In the genomic region with DNA sequence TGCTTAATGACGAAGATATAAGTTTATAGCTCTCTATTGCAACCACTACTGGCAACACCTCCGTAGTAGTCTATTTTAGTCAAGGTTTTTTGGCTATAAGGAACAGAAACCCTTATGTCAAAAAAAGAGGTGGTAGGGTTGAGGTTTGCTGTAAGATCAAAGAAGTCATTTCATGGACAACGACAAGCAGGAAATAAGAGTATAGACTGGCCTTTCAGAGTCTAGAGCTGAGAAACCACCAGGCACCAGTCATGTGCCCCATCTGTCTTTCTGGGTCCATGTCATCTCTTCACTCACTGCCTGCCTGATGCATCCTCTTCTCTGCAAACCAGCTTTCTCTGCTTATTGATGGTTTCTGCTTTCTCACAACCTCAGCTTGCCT, we compare ENCODE assay signal across 8 cellular contexts. TPM values are rescaled to one million over a fixed set of nuclear protein-coding genes. Genes with fewer than 3 reads are reported as not detected.
A peak's percentile ranks its signal among the peaks of the same experiment; 100 is the strongest.
DNase-seq lines count a peak whose midpoint lies in the region; ATAC-seq and TF ChIP-seq lines count a peak whose summit lies in the region.

No MANE protein-coding gene starts in this region.

- H3K27ac ChIP-seq in tibial artery: no peak overlapping the region
- H3K27ac ChIP-seq in mammary epithelial cell (ENCODE audit: insufficient read depth, low read depth, low read length): no peak overlapping the region
- H3K27ac ChIP-seq in neuronal stem cell (replicated peaks; ENCODE audit: low read length): no peak overlapping the region

- no peak overlapping the region for H3K4me3 ChIP-seq in tibial artery
- H3K4me3 ChIP-seq in Caco-2 (ENCODE audit: low read depth, low read length): no peak overlapping the region
- H3K4me3 ChIP-seq in mammary epithelial cell (replicated peaks in 1 of 3; ENCODE audit: insufficient read depth in 1 of 3, low read depth in 2 of 3, low read length in 3 of 3): no peak overlapping the region
- no peak overlapping the region for H3K4me3 ChIP-seq in neuronal stem cell (ENCODE audit: low read length in 2 of 2)

- H3K27ac Mint-ChIP-seq in Caco-2 (ENCODE audit: unreplicated experiment): no peak overlapping the region

- intact Hi-C loops in tibial artery (cut with DNase I; ENCODE audit: low total_unique reads) (no loop called here), Caco-2 (cut with micrococcal nuclease; ENCODE audit: unreplicated experiment) (no loop called here), mammary epithelial cell (cut with micrococcal nuclease) (loop anchor here (10.0 kb wide), 1 partner anchor 61 kb away; no protein-coding TSS in a partner anchor)

- H3K36me3 ChIP-seq in tibial artery (no peaks in the 10 kb centered on the region), Caco-2 (ENCODE audit: control insufficient read depth, insufficient read depth, low read length) (no peaks in the 10 kb centered on the region), mammary epithelial cell (ENCODE audit: insufficient read depth, low read length) (no peaks in the 10 kb centered on the region), neuronal stem cell (replicated peaks in 1 of 2; ENCODE audit: control insufficient read depth in 2 of 2, insufficient read depth in 2 of 2, low read length in 2 of 2) (no peaks in the 10 kb centered on the region)

- no peak overlapping the region for H2BK12ac ChIP-seq in neuronal stem cell (ENCODE audit: low read length)

- TF ChIP-seq CTCF in tibial artery (IDR thresholded peaks at IDR 0.05): no peak
- no peak for TF ChIP-seq CTCF in Caco-2 (IDR thresholded peaks at IDR 0.05; ENCODE audit: insufficient read depth in 1 of 2, low read depth in 1 of 2, low read length in 1 of 2, severe bottlenecking in 1 of 2, unreplicated experiment in 1 of 2)
- no peak for TF ChIP-seq CTCF in mammary epithelial cell (conservative IDR thresholded peaks at IDR 0.05 in 1 of 2, IDR thresholded peaks at IDR 0.05 in 1 of 2; ENCODE audit: extremely low read depth in 1 of 2, insufficient read depth in 1 of 2, low read depth in 1 of 2, low read length in 2 of 2)

- no peaks in the 10 kb centered on the region for H3K9me3 Mint-ChIP-seq in Caco-2 (ENCODE audit: unreplicated experiment)

- H3K4me1 ChIP-seq in tibial artery (peaks cover 5 to 29% (median 15%) of the 10 kb centered on the region in 4 donors), Caco-2 (0 out of 2 replicates have a peak, but pooled peaks cover 4% of the 10 kb centered on the region), mammary epithelial cell (ENCODE audit: insufficient read depth, low read length) (peaks cover 29% of the 10 kb centered on the region), neuronal stem cell (ENCODE audit: control insufficient read depth in 2 of 2, insufficient read depth in 1 of 2, low read depth in 1 of 2, low read length in 2 of 2) (no peaks in the 10 kb centered on the region)

- CTCF ChIA-PET in Caco-2 (lab: Charles Lee) (no interaction called here), mammary epithelial cell (lab: Charles Lee; ENCODE audit: low non-redundant PET) (no interaction called here)

- H4K8ac ChIP-seq in neuronal stem cell (ENCODE audit: low read depth, low read length): no peak overlapping the region

- no peaks in the 10 kb centered on the region for H3K79me2 ChIP-seq in mammary epithelial cell (ENCODE audit: insufficient read depth, low read length)

- H2AK5ac ChIP-seq in neuronal stem cell (ENCODE audit: low read depth, low read length): no peak overlapping the region

- 100% methylated on average over 3 of the region's 3 CpGs for WGBS in mammary epithelial cell (ENCODE audit: low coverage, missing lambda C conversion rate)
- no CpG with 5 or more reads among the region's 3 CpGs for WGBS in neuronal stem cell (ENCODE audit: extremely low coverage in 2 of 2, insufficient read length in 2 of 2, insufficient replicate concordance in 1 of 2), 2 donors

- POLR2A ChIA-PET in Caco-2 (lab: Charles Lee): no interaction called here

- H3K79me1 ChIP-seq in neuronal stem cell (ENCODE audit: low read depth, low read length): no peaks in the 10 kb centered on the region

- in situ Hi-C loops in mammary epithelial cell (cut with MboI; ENCODE audit: low sequenced_read_pairs in 2 of 2): no loop called here

- H2AFZ ChIP-seq in mammary epithelial cell (ENCODE audit: low read depth, low read length) (no peak overlapping the region), neuronal stem cell (ENCODE audit: low read length) (no peak overlapping the region)

- H3K27me3 ChIP-seq in tibial artery (no peaks in the 10 kb centered on the region), Caco-2 (replicated peaks; ENCODE audit: control insufficient read depth, insufficient read depth, low read length) (no peaks in the 10 kb centered on the region), mammary epithelial cell (ENCODE audit: insufficient read depth, low read length) (no peaks in the 10 kb centered on the region), neuronal stem cell (ENCODE audit: control insufficient read depth in 3 of 3, insufficient read depth in 3 of 3, low read depth in 1 of 3, low read length in 3 of 3) (no peaks in the 10 kb centered on the region)

- H3K9me3 ChIP-seq in tibial artery (no peaks in the 10 kb centered on the region), Caco-2 (no peaks in the 10 kb centered on the region), mammary epithelial cell (replicated peaks; ENCODE audit: insufficient read depth, low read length) (no peaks in the 10 kb centered on the region), neuronal stem cell (replicated peaks in 1 of 2; ENCODE audit: control insufficient read depth in 2 of 2, insufficient read depth in 1 of 2, low read depth in 1 of 2, low read length in 2 of 2) (peaks cover 0 to 4% of the 10 kb centered on the region in 2 donors)

- H3K9ac ChIP-seq in mammary epithelial cell (ENCODE audit: insufficient read depth, low read length) (no peak overlapping the region), neuronal stem cell (ENCODE audit: low read depth, low read length, poor library complexity) (no peak overlapping the region)

- peak; percentile 90 for ATAC-seq in GM18498 (IDR thresholded peaks at IDR 0.05; ENCODE audit: unreplicated experiment)
- peak; percentile 95 for ATAC-seq in GM21423 (IDR thresholded peaks at IDR 0.05; ENCODE audit: unreplicated experiment)
- ATAC-seq in HG03521 (IDR thresholded peaks at IDR 0.05; ENCODE audit: unreplicated experiment): peak; percentile 86

- no peak overlapping the region for H3K4ac ChIP-seq in neuronal stem cell (ENCODE audit: low read length)

- no peak overlapping the region for H3K14ac ChIP-seq in neuronal stem cell (ENCODE audit: low read length)

- no peak overlapping the region for H3K18ac ChIP-seq in neuronal stem cell (ENCODE audit: low read length)

- H4K20me1 ChIP-seq in mammary epithelial cell (ENCODE audit: insufficient read depth, low read length): no peaks in the 10 kb centered on the region

- no peak overlapping the region for H3K23ac ChIP-seq in neuronal stem cell (ENCODE audit: low read depth, low read length, poor library complexity)

- no TSS peak for BruUV-seq in Caco-2 (replicated peaks; lab: Mats Ljungman, UMichigan)
- BruUV-seq in mammary epithelial cell (replicated peaks; lab: Mats Ljungman, UMichigan): no TSS peak

- no peak overlapping the region for H3K4me3 Mint-ChIP-seq in Caco-2 (ENCODE audit: unreplicated experiment)

- H3K36me3 Mint-ChIP-seq in Caco-2 (ENCODE audit: insufficient read depth, unreplicated experiment): no peaks in the 10 kb centered on the region

- peak; percentile 28 for DNase-seq in effector CD4-positive, alpha-beta T cell
- DNase-seq in tibial artery (no peak), Caco-2 (no peak), mammary epithelial cell (no peak), neuronal stem cell (ENCODE audit: low spot score) (no peak)

- peaks cover 12% of the 10 kb centered on the region for H3K4me1 Mint-ChIP-seq in Caco-2 (ENCODE audit: low read depth, unreplicated experiment)

- H2BK15ac ChIP-seq in neuronal stem cell (ENCODE audit: low read length): no peak overlapping the region

- no peaks in the 10 kb centered on the region for H3K27me3 Mint-ChIP-seq in Caco-2 (ENCODE audit: insufficient read depth, unreplicated experiment)

- no peak overlapping the region for H4K91ac ChIP-seq in neuronal stem cell (ENCODE audit: low read depth, low read length, poor library complexity)

- no peak overlapping the region for H2BK5ac ChIP-seq in neuronal stem cell (ENCODE audit: low read length)

- no peak overlapping the region for H2BK120ac ChIP-seq in neuronal stem cell (ENCODE audit: low read depth, low read length)

- H3K4me2 ChIP-seq in mammary epithelial cell (ENCODE audit: insufficient read depth, low read depth, low read length) (no peak overlapping the region), neuronal stem cell (ENCODE audit: insufficient read depth, low read length, poor library complexity, severe bottlenecking) (no peak overlapping the region)

- dilution Hi-C loops in mammary epithelial cell (cut with HindIII; ENCODE audit: low sequenced_read_pairs): loop anchor here (25.0 kb wide), 1 partner anchor 139 kb away; no protein-coding TSS in a partner anchor

RNA-seq across cellular contexts. Expression of gene THBS1, which starts 42.7 kb away (rescaled TPM):
- total RNA-seq in Caco-2 (2022) (288 and 342 TPM in 2 replicates), mammary epithelial cell (over 10,000 TPM in 1 of 2 donors, 1,000 to 10,000 TPM in 1; 3,517 to 11,760 TPM)
- 909 TPM for polyA plus RNA-seq in mammary epithelial cell
- 7,367 TPM for polyA minus RNA-seq in mammary epithelial cell
- 3.1 TPM for polyA plus RNA-seq in neuronal stem cell (2013, experiment 1 of 2)
- 3.8 TPM for polyA plus RNA-seq in neuronal stem cell (2013, experiment 2 of 2)

Comparison
In these comparisons a context has a peak if more than half of its experiments do, and no peak if none do; other contexts are left out.
1. RNA of gene THBS1, which starts 42.7 kb away (total RNA-seq): 3,517 to 11,760 TPM in mammary epithelial cell; 288 to 342 TPM in Caco-2; every median in the first group is over 10 times any median in the second.
2. Peak in every context shown above with its lines, with median percentiles within 50 percentile points of each other: ATAC-seq.